Comparison of ENCODE assay signal across 1 cellular context in the genomic region with DNA sequence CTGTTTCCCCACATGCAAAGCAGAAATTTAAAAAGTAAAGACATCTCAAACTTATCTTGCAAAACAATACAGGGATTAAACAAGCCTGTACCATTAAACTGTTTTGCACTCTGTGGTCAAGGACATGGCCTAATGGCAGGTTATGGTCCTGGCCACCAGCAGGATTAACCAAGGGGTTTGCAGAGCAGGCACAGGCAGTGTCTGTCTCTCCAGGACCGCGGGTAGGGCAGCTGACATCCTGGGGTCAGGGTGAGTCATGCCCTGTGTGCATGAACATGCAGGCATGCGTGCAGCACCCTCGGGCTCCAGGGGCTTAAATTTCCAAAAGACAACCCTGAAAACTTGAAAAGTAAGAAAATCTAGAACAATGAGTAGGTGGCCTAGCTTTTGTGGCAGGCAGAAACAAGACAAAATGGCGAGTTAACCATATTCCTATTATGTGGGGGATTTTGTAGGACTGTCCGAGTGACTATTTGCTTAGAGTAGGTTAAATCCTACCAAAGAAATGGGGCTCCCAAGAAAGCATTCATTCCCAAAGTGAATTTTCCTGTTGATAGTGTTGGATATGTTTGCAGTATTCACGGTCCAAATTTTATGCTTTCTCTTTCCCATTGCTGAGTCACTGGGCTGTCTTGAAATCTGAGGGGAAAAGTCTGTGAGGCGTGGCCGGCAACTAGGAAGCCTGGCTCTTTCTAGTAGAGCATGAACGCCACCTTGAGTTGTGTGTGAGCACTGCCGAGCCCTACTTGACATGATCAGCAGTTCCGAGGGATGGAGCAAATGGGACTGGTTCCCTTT.
TF ChIP-seq lines count a peak whose summit lies in the region.

No MANE protein-coding gene starts in this region.

TF ChIP-seq in K562, 482 proteins besides CTCF, POLR2A, EP300 and RAD21 (continued from another document and continues in another):
- TF ChIP-seq SNIP1 (IDR thresholded peaks at IDR 0.05; ENCODE audit: low read depth) (no peak), TEAD1 (CRISPR knock-in tag; IDR thresholded peaks at IDR 0.05) (no peak), RCOR1 (IDR thresholded peaks at IDR 0.05; ENCODE audit: borderline replicate concordance in 1 of 2, low read depth in 2 of 2, low read length in 2 of 2) (peak in 1 of 2 experiments; percentile 72; a peak in 2 of 4 replicates), RFX5 (IDR thresholded peaks at IDR 0.05; ENCODE audit: low read depth, low read length) (no peak), ZNF707 (CRISPR knock-in tag; conservative IDR thresholded peaks at IDR 0.05) (no peak), HDGF (IDR thresholded peaks at IDR 0.05) (no peak), PHF20 (IDR thresholded peaks at IDR 0.05; ENCODE audit: partially characterized antibody) (no peak), PRPF4 (IDR thresholded peaks at IDR 0.05; ENCODE audit: insufficient read depth, low read depth, low read length, poor library complexity, severe bottlenecking) (no peak), ZEB2 (IDR thresholded peaks at IDR 0.05) (no peak), NELFE (IDR thresholded peaks at IDR 0.05; ENCODE audit: insufficient read depth, insufficient read length) (no peak), ZNF561 (CRISPR knock-in tag; conservative IDR thresholded peaks at IDR 0.05) (no peak), CEBPB (tag; IDR thresholded peaks at IDR 0.05) (no peak), ZNF197 (CRISPR knock-in tag; IDR thresholded peaks at IDR 0.05; ENCODE audit: low read depth) (no peak), MAFG (tag; conservative IDR thresholded peaks at IDR 0.05) (peak; percentile 93), ELF4 (CRISPR knock-in tag; IDR thresholded peaks at IDR 0.05) (no peak), ILF3 (IDR thresholded peaks at IDR 0.05; ENCODE audit: borderline replicate concordance) (no peak), RBM39 (optimal IDR thresholded peaks at IDR 0.05; ENCODE audit: low read depth, low read length) (no peak), HCFC1 (IDR thresholded peaks at IDR 0.05; ENCODE audit: low read depth, low read length) (no peak), NR2C2 (CRISPR knock-in tag; IDR thresholded peaks at IDR 0.05) (no peak), NR2C2 (tag; IDR thresholded peaks at IDR 0.05) (peak; percentile 78), MED1 (CRISPR knock-in tag; IDR thresholded peaks at IDR 0.05; ENCODE audit: borderline replicate concordance) (no peak), ERF (CRISPR knock-in tag; IDR thresholded peaks at IDR 0.05) (no peak), XRCC3 (IDR thresholded peaks at IDR 0.05) (no peak), TAF15 (IDR thresholded peaks at IDR 0.05; ENCODE audit: low read depth, low read length) (no peak), ATF1 (CRISPR knock-in tag; IDR thresholded peaks at IDR 0.05) (no peak), ATF1 (tag; IDR thresholded peaks at IDR 0.05) (0 out of 2 replicates have a peak, but pooled peaks have one; percentile 15), HNRNPK (IDR thresholded peaks at IDR 0.05; ENCODE audit: low read depth, low read length, poor library complexity, severe bottlenecking) (no peak), BCL6 (CRISPR knock-in tag; IDR thresholded peaks at IDR 0.05) (no peak), TARDBP (IDR thresholded peaks at IDR 0.05) (no peak), RBM22 (IDR thresholded peaks at IDR 0.05; ENCODE audit: low read depth, low read length, poor library complexity, severe bottlenecking) (no peak), ZNF143 (CRISPR knock-in tag; IDR thresholded peaks at IDR 0.05) (no peak)
- TF ChIP-seq, protein P1, sequence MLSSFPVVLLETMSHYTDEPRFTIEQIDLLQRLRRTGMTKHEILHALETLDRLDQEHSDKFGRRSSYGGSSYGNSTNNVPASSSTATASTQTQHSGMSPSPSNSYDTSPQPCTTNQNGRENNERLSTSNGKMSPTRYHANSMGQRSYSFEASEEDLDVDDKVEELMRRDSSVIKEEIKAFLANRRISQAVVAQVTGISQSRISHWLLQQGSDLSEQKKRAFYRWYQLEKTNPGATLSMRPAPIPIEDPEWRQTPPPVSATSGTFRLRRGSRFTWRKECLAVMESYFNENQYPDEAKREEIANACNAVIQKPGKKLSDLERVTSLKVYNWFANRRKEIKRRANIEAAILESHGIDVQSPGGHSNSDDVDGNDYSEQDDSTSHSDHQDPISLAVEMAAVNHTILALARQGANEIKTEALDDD (IDR thresholded peaks at IDR 0.05), result no peak; the same call in 1 of the 2 replicates
- TF ChIP-seq, protein P2, sequence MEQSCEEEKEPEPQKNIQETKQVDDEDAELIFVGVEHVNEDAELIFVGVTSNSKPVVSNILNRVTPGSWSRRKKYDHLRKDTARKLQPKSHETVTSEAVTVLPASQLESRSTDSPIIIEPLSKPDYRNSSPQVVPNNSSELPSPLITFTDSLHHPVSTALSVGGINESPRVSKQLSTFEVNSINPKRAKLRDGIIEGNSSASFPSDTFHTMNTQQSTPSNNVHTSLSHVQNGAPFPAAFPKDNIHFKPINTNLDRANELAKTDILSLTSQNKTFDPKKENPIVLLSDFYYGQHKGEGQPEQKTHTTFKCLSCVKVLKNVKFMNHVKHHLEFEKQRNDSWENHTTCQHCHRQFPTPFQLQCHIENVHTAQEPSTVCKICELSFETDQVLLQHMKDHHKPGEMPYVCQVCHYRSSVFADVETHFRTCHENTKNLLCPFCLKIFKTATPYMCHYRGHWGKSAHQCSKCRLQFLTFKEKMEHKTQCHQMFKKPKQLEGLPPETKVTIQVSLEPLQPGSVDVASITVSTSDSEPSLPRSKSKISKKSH (CRISPR knock-in tag; IDR thresholded peaks at IDR 0.05), result no peak
- TF ChIP-seq, protein P3, sequence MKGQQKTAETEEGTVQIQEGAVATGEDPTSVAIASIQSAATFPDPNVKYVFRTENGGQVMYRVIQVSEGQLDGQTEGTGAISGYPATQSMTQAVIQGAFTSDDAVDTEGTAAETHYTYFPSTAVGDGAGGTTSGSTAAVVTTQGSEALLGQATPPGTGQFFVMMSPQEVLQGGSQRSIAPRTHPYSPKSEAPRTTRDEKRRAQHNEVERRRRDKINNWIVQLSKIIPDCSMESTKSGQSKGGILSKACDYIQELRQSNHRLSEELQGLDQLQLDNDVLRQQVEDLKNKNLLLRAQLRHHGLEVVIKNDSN (CRISPR knock-in tag; IDR thresholded peaks at IDR 0.05), result 0 out of 2 replicates have a peak, but pooled peaks have one; percentile 12
- TF ChIP-seq, protein P4, sequence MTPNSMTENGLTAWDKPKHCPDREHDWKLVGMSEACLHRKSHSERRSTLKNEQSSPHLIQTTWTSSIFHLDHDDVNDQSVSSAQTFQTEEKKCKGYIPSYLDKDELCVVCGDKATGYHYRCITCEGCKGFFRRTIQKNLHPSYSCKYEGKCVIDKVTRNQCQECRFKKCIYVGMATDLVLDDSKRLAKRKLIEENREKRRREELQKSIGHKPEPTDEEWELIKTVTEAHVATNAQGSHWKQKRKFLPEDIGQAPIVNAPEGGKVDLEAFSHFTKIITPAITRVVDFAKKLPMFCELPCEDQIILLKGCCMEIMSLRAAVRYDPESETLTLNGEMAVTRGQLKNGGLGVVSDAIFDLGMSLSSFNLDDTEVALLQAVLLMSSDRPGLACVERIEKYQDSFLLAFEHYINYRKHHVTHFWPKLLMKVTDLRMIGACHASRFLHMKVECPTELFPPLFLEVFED (CRISPR knock-in tag; conservative IDR thresholded peaks at IDR 0.05), result no peak
- TF ChIP-seq, protein P5, sequence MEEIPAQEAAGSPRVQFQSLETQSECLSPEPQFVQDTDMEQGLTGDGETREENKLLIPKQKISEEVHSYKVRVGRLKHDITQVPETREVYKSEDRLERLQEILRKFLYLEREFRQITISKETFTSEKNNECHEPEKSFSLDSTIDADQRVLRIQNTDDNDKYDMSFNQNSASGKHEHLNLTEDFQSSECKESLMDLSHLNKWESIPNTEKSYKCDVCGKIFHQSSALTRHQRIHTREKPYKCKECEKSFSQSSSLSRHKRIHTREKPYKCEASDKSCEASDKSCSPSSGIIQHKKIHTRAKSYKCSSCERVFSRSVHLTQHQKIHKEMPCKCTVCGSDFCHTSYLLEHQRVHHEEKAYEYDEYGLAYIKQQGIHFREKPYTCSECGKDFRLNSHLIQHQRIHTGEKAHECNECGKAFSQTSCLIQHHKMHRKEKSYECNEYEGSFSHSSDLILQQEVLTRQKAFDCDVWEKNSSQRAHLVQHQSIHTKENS (CRISPR knock-in tag; IDR thresholded peaks at IDR 0.05), result no peak
- TF ChIP-seq, protein P6, sequence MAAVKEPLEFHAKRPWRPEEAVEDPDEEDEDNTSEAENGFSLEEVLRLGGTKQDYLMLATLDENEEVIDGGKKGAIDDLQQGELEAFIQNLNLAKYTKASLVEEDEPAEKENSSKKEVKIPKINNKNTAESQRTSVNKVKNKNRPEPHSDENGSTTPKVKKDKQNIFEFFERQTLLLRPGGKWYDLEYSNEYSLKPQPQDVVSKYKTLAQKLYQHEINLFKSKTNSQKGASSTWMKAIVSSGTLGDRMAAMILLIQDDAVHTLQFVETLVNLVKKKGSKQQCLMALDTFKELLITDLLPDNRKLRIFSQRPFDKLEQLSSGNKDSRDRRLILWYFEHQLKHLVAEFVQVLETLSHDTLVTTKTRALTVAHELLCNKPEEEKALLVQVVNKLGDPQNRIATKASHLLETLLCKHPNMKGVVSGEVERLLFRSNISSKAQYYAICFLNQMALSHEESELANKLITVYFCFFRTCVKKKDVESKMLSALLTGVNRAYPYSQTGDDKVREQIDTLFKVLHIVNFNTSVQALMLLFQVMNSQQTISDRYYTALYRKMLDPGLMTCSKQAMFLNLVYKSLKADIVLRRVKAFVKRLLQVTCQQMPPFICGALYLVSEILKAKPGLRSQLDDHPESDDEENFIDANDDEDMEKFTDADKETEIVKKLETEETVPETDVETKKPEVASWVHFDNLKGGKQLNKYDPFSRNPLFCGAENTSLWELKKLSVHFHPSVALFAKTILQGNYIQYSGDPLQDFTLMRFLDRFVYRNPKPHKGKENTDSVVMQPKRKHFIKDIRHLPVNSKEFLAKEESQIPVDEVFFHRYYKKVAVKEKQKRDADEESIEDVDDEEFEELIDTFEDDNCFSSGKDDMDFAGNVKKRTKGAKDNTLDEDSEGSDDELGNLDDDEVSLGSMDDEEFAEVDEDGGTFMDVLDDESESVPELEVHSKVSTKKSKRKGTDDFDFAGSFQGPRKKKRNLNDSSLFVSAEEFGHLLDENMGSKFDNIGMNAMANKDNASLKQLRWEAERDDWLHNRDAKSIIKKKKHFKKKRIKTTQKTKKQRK (IDR thresholded peaks at IDR 0.05; ENCODE audit: borderline replicate concordance, low read depth, low read length), result no peak
- TF ChIP-seq, protein P7, sequence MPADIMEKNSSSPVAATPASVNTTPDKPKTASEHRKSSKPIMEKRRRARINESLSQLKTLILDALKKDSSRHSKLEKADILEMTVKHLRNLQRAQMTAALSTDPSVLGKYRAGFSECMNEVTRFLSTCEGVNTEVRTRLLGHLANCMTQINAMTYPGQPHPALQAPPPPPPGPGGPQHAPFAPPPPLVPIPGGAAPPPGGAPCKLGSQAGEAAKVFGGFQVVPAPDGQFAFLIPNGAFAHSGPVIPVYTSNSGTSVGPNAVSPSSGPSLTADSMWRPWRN (IDR thresholded peaks at IDR 0.05; ENCODE audit: low read depth), result no peak
- TF ChIP-seq, protein P8, sequence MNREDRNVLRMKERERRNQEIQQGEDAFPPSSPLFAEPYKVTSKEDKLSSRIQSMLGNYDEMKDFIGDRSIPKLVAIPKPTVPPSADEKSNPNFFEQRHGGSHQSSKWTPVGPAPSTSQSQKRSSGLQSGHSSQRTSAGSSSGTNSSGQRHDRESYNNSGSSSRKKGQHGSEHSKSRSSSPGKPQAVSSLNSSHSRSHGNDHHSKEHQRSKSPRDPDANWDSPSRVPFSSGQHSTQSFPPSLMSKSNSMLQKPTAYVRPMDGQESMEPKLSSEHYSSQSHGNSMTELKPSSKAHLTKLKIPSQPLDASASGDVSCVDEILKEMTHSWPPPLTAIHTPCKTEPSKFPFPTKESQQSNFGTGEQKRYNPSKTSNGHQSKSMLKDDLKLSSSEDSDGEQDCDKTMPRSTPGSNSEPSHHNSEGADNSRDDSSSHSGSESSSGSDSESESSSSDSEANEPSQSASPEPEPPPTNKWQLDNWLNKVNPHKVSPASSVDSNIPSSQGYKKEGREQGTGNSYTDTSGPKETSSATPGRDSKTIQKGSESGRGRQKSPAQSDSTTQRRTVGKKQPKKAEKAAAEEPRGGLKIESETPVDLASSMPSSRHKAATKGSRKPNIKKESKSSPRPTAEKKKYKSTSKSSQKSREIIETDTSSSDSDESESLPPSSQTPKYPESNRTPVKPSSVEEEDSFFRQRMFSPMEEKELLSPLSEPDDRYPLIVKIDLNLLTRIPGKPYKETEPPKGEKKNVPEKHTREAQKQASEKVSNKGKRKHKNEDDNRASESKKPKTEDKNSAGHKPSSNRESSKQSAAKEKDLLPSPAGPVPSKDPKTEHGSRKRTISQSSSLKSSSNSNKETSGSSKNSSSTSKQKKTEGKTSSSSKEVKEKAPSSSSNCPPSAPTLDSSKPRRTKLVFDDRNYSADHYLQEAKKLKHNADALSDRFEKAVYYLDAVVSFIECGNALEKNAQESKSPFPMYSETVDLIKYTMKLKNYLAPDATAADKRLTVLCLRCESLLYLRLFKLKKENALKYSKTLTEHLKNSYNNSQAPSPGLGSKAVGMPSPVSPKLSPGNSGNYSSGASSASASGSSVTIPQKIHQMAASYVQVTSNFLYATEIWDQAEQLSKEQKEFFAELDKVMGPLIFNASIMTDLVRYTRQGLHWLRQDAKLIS (CRISPR knock-in tag; IDR thresholded peaks at IDR 0.05), result no peak
- TF ChIP-seq, protein P9, sequence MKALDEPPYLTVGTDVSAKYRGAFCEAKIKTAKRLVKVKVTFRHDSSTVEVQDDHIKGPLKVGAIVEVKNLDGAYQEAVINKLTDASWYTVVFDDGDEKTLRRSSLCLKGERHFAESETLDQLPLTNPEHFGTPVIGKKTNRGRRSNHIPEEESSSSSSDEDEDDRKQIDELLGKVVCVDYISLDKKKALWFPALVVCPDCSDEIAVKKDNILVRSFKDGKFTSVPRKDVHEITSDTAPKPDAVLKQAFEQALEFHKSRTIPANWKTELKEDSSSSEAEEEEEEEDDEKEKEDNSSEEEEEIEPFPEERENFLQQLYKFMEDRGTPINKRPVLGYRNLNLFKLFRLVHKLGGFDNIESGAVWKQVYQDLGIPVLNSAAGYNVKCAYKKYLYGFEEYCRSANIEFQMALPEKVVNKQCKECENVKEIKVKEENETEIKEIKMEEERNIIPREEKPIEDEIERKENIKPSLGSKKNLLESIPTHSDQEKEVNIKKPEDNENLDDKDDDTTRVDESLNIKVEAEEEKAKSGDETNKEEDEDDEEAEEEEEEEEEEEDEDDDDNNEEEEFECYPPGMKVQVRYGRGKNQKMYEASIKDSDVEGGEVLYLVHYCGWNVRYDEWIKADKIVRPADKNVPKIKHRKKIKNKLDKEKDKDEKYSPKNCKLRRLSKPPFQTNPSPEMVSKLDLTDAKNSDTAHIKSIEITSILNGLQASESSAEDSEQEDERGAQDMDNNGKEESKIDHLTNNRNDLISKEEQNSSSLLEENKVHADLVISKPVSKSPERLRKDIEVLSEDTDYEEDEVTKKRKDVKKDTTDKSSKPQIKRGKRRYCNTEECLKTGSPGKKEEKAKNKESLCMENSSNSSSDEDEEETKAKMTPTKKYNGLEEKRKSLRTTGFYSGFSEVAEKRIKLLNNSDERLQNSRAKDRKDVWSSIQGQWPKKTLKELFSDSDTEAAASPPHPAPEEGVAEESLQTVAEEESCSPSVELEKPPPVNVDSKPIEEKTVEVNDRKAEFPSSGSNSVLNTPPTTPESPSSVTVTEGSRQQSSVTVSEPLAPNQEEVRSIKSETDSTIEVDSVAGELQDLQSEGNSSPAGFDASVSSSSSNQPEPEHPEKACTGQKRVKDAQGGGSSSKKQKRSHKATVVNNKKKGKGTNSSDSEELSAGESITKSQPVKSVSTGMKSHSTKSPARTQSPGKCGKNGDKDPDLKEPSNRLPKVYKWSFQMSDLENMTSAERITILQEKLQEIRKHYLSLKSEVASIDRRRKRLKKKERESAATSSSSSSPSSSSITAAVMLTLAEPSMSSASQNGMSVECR (CRISPR knock-in tag; IDR thresholded peaks at IDR 0.05), result no peak
- TF ChIP-seq, protein P10, sequence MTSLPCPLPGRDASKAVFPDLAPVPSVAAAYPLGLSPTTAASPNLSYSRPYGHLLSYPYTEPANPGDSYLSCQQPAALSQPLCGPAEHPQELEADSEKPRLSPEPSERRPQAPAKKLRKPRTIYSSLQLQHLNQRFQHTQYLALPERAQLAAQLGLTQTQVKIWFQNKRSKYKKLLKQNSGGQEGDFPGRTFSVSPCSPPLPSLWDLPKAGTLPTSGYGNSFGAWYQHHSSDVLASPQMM (CRISPR knock-in tag; IDR thresholded peaks at IDR 0.05), result no peak
